2 cellular contexts compared by ENCODE assay signal in the genomic region with DNA sequence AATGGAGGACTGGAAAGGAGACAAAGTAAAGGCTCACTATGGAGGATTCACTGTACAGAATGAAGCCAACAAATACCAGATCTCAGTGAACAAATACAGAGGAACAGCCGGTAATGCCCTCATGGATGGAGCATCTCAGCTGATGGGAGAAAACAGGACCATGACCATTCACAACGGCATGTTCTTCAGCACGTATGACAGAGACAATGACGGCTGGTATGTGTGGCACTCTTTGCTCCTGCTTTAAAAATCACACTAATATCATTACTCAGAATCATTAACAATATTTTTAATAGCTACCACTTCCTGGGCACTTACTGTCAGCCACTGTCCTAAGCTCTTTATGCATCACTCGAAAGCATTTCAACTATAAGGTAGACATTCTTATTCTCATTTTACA.
TF ChIP-seq lines count a peak whose summit lies in the region.

No MANE protein-coding gene starts in this region.

TF ChIP-seq in liver, 16 proteins besides CTCF, POLR2A, EP300 and RAD21:
- TF ChIP-seq, protein P1, sequence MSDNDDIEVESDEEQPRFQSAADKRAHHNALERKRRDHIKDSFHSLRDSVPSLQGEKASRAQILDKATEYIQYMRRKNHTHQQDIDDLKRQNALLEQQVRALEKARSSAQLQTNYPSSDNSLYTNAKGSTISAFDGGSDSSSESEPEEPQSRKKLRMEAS (IDR thresholded peaks at IDR 0.05), result no peak
- TF ChIP-seq YY1 (IDR thresholded peaks at IDR 0.05) (no peak), EGR1 (IDR thresholded peaks at IDR 0.05; ENCODE audit: low read depth in 2 of 2) (no peak), NR2F2 (IDR thresholded peaks at IDR 0.05) (no peak), TAF1 (conservative IDR thresholded peaks at IDR 0.05) (no peak), FOXA1 (IDR thresholded peaks at IDR 0.05) (no peak), HNF4G (IDR thresholded peaks at IDR 0.05) (no peak), JUND (IDR thresholded peaks at IDR 0.05) (no peak), HNF4A (conservative IDR thresholded peaks at IDR 0.05) (no peak), SP1 (IDR thresholded peaks at IDR 0.05) (no peak), RXRA (IDR thresholded peaks at IDR 0.05) (no peak), GABPA (IDR thresholded peaks at IDR 0.05 in 1 of 2, conservative IDR thresholded peaks at IDR 0.05 in 1 of 2) (no peak), FOXA2 (IDR thresholded peaks at IDR 0.05) (no peak)
- TF ChIP-seq, protein P2, sequence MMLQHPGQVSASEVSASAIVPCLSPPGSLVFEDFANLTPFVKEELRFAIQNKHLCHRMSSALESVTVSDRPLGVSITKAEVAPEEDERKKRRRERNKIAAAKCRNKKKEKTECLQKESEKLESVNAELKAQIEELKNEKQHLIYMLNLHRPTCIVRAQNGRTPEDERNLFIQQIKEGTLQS (IDR thresholded peaks at IDR 0.05), result no peak
- TF ChIP-seq, protein P3, sequence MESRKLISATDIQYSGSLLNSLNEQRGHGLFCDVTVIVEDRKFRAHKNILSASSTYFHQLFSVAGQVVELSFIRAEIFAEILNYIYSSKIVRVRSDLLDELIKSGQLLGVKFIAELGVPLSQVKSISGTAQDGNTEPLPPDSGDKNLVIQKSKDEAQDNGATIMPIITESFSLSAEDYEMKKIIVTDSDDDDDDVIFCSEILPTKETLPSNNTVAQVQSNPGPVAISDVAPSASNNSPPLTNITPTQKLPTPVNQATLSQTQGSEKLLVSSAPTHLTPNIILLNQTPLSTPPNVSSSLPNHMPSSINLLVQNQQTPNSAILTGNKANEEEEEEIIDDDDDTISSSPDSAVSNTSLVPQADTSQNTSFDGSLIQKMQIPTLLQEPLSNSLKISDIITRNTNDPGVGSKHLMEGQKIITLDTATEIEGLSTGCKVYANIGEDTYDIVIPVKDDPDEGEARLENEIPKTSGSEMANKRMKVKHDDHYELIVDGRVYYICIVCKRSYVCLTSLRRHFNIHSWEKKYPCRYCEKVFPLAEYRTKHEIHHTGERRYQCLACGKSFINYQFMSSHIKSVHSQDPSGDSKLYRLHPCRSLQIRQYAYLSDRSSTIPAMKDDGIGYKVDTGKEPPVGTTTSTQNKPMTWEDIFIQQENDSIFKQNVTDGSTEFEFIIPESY (IDR thresholded peaks at IDR 0.05), result no peak
- TF ChIP-seq, protein P4, sequence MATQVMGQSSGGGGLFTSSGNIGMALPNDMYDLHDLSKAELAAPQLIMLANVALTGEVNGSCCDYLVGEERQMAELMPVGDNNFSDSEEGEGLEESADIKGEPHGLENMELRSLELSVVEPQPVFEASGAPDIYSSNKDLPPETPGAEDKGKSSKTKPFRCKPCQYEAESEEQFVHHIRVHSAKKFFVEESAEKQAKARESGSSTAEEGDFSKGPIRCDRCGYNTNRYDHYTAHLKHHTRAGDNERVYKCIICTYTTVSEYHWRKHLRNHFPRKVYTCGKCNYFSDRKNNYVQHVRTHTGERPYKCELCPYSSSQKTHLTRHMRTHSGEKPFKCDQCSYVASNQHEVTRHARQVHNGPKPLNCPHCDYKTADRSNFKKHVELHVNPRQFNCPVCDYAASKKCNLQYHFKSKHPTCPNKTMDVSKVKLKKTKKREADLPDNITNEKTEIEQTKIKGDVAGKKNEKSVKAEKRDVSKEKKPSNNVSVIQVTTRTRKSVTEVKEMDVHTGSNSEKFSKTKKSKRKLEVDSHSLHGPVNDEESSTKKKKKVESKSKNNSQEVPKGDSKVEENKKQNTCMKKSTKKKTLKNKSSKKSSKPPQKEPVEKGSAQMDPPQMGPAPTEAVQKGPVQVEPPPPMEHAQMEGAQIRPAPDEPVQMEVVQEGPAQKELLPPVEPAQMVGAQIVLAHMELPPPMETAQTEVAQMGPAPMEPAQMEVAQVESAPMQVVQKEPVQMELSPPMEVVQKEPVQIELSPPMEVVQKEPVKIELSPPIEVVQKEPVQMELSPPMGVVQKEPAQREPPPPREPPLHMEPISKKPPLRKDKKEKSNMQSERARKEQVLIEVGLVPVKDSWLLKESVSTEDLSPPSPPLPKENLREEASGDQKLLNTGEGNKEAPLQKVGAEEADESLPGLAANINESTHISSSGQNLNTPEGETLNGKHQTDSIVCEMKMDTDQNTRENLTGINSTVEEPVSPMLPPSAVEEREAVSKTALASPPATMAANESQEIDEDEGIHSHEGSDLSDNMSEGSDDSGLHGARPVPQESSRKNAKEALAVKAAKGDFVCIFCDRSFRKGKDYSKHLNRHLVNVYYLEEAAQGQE (IDR thresholded peaks at IDR 0.05), result no peak

TF ChIP-seq in HepG2, 621 proteins besides CTCF, POLR2A, EP300 and RAD21:
- TF ChIP-seq RFXANK (CRISPR knock-in tag; IDR thresholded peaks at IDR 0.05) (no peak), ZNF841 (CRISPR knock-in tag; IDR thresholded peaks at IDR 0.05; ENCODE audit: borderline replicate concordance) (no peak), NFYC (CRISPR knock-in tag; IDR thresholded peaks at IDR 0.05) (no peak), SKI (IDR thresholded peaks at IDR 0.05; ENCODE audit: partially characterized antibody) (no peak), ZNF564 (CRISPR knock-in tag; IDR thresholded peaks at IDR 0.05) (no peak), MBNL3 (CRISPR knock-in tag; conservative IDR thresholded peaks at IDR 0.05) (no peak), MTA1 (CRISPR knock-in tag; IDR thresholded peaks at IDR 0.05; ENCODE audit: borderline replicate concordance) (no peak), HOXD1 (CRISPR knock-in tag; IDR thresholded peaks at IDR 0.05) (no peak), HOXA9 (CRISPR knock-in tag; IDR thresholded peaks at IDR 0.05; ENCODE audit: borderline replicate concordance) (no peak), ZFAT (CRISPR knock-in tag; conservative IDR thresholded peaks at IDR 0.05) (no peak), NFKBIZ (CRISPR knock-in tag; IDR thresholded peaks at IDR 0.05) (no peak), ZNF747 (CRISPR knock-in tag; IDR thresholded peaks at IDR 0.05; ENCODE audit: borderline replicate concordance) (no peak), ATF1 (CRISPR knock-in tag; IDR thresholded peaks at IDR 0.05) (no peak), ZNF549 (CRISPR knock-in tag; IDR thresholded peaks at IDR 0.05) (no peak), SAP130 (CRISPR knock-in tag; IDR thresholded peaks at IDR 0.05; ENCODE audit: low read depth) (no peak)
- TF ChIP-seq, protein P5, sequence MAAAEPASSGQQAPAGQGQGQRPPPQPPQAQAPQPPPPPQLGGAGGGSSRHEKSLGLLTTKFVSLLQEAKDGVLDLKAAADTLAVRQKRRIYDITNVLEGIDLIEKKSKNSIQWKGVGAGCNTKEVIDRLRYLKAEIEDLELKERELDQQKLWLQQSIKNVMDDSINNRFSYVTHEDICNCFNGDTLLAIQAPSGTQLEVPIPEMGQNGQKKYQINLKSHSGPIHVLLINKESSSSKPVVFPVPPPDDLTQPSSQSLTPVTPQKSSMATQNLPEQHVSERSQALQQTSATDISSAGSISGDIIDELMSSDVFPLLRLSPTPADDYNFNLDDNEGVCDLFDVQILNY (CRISPR knock-in tag; conservative IDR thresholded peaks at IDR 0.05), result no peak
- TF ChIP-seq, protein P6, sequence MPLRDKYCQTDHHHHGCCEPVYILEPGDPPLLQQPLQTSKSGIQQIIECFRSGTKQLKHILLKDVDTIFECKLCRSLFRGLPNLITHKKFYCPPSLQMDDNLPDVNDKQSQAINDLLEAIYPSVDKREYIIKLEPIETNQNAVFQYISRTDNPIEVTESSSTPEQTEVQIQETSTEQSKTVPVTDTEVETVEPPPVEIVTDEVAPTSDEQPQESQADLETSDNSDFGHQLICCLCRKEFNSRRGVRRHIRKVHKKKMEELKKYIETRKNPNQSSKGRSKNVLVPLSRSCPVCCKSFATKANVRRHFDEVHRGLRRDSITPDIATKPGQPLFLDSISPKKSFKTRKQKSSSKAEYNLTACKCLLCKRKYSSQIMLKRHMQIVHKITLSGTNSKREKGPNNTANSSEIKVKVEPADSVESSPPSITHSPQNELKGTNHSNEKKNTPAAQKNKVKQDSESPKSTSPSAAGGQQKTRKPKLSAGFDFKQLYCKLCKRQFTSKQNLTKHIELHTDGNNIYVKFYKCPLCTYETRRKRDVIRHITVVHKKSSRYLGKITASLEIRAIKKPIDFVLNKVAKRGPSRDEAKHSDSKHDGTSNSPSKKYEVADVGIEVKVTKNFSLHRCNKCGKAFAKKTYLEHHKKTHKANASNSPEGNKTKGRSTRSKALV (CRISPR knock-in tag; IDR thresholded peaks at IDR 0.05), result no peak
